22 cellular contexts compared by ENCODE assay signal in genomic region chr5:166358127-166358840, GRCh38.
"Had no signal": no experiment of that assay in that cellular context is flagged by ENCODE, and none has a peak within 500 bp of the region (broad histone marks: within the 10 kb centered on the region; RNA-seq: fewer than 3 reads in every experiment).

No MANE protein-coding gene starts in this region.

- H3K27me3 ChIP-seq: ascending aorta, foreskin keratinocyte, left lung, ovary, stomach had no signal

- DNase-seq: activated CD4-positive, alpha-beta T cell treated with anti-CD3 and anti-CD28 coated beads, Interleukin-2, amount 50 U/mL, for 1 hour; activated CD8-positive, alpha-beta memory T cell treated with anti-CD3 and anti-CD28 coated beads, Interleukin-2, amount 50 U/mL, for 4 hours; activated naive CD4-positive, alpha-beta T cell treated with anti-CD3 and anti-CD28 coated beads for 36 hours; activated naive CD8-positive, alpha-beta T cell treated with anti-CD3 and anti-CD28 coated beads, Interleukin-2, amount 50 U/mL, for 24 hours; activated T-cell treated with anti-CD3 and anti-CD28 coated beads, Interleukin-2, amount 50 U/mL, for 4 hours; dermis blood vessel endothelial cell; effector memory CD4-positive, alpha-beta T cell; foreskin keratinocyte; glutamatergic neuron; hypothalamus; left lung; naive thymus-derived CD8-positive, alpha-beta T cell; ovary; psoas muscle; right cardiac atrium; stimulated activated CD4-positive, alpha-beta T cell treated with anti-CD3 and anti-CD28 coated beads, Interleukin-15, amount 100 ng/mL, for 24 hours; stimulated activated CD4-positive, alpha-beta T cell treated with anti-CD3 and anti-CD28 coated beads, Interleukin-2, amount 100 ng/mL, for 48 hours; stomach had no signal

- H3K9me3 ChIP-seq: ascending aorta, ovary, psoas muscle had no signal

- H3K27ac ChIP-seq: ascending aorta, epithelial cell of prostate, foreskin keratinocyte, left lung, ovary, psoas muscle, skin epidermis, stomach had no signal

- H3K4me3 ChIP-seq: ascending aorta, left lung, ovary, psoas muscle, skin epidermis, stomach had no signal

- H3K36me3 ChIP-seq: ascending aorta, left lung, ovary, stomach had no signal

- H3K4me1 ChIP-seq: ascending aorta, foreskin keratinocyte, left lung, psoas muscle, stomach had no signal

- FAIRE-seq: keratinocyte had no signal
